ENCODE assay signal across 1 cellular context in genomic region chr2:25165992-25166618, GRCh38.
TF ChIP-seq lines count a peak whose summit lies in the region.

No MANE protein-coding gene starts in this region.

TF ChIP-seq in HepG2, 621 proteins besides CTCF, POLR2A, EP300 and RAD21 (continued from another document and continues in another):
- TF ChIP-seq, protein P1, sequence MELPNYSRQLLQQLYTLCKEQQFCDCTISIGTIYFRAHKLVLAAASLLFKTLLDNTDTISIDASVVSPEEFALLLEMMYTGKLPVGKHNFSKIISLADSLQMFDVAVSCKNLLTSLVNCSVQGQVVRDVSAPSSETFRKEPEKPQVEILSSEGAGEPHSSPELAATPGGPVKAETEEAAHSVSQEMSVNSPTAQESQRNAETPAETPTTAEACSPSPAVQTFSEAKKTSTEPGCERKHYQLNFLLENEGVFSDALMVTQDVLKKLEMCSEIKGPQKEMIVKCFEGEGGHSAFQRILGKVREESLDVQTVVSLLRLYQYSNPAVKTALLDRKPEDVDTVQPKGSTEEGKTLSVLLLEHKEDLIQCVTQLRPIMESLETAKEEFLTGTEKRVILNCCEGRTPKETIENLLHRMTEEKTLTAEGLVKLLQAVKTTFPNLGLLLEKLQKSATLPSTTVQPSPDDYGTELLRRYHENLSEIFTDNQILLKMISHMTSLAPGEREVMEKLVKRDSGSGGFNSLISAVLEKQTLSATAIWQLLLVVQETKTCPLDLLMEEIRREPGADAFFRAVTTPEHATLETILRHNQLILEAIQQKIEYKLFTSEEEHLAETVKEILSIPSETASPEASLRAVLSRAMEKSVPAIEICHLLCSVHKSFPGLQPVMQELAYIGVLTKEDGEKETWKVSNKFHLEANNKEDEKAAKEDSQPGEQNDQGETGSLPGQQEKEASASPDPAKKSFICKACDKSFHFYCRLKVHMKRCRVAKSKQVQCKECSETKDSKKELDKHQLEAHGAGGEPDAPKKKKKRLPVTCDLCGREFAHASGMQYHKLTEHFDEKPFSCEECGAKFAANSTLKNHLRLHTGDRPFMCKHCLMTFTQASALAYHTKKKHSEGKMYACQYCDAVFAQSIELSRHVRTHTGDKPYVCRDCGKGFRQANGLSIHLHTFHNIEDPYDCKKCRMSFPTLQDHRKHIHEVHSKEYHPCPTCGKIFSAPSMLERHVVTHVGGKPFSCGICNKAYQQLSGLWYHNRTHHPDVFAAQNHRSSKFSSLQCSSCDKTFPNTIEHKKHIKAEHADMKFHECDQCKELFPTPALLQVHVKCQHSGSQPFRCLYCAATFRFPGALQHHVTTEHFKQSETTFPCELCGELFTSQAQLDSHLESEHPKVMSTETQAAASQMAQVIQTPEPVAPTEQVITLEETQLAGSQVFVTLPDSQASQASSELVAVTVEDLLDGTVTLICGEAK (IDR thresholded peaks at IDR 0.05): no peak
- TF ChIP-seq, protein P1 (CRISPR knock-in tag; IDR thresholded peaks at IDR 0.05): no peak
- TF ChIP-seq WIZ (CRISPR knock-in tag; IDR thresholded peaks at IDR 0.05): no peak
- no peak for TF ChIP-seq RBM39 (IDR thresholded peaks at IDR 0.05; ENCODE audit: low read depth, low read length, poor library complexity, severe bottlenecking)
- TF ChIP-seq, protein P2, sequence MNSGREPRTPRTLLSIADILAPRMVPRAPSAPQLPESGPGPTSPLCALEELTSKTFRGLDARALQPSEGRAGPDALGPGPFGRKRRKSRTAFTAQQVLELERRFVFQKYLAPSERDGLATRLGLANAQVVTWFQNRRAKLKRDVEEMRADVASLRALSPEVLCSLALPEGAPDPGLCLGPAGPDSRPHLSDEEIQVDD (CRISPR knock-in tag; IDR thresholded peaks at IDR 0.05; ENCODE audit: borderline replicate concordance): no peak
- no peak for TF ChIP-seq ZNF563 (CRISPR knock-in tag; IDR thresholded peaks at IDR 0.05)
- no peak for TF ChIP-seq ZNF841 (CRISPR knock-in tag; IDR thresholded peaks at IDR 0.05; ENCODE audit: borderline replicate concordance)
- TF ChIP-seq ZNF331 (CRISPR knock-in tag; IDR thresholded peaks at IDR 0.05): no peak
- TF ChIP-seq ZNF326 (CRISPR knock-in tag; IDR thresholded peaks at IDR 0.05; ENCODE audit: borderline replicate concordance): no peak
- TF ChIP-seq ZFAT (CRISPR knock-in tag; conservative IDR thresholded peaks at IDR 0.05): no peak
- no peak for TF ChIP-seq HES4 (CRISPR knock-in tag; IDR thresholded peaks at IDR 0.05; ENCODE audit: borderline replicate concordance)
- no peak for TF ChIP-seq SKI (IDR thresholded peaks at IDR 0.05; ENCODE audit: partially characterized antibody)
- no peak for TF ChIP-seq ZNF878 (CRISPR knock-in tag; IDR thresholded peaks at IDR 0.05)
- TF ChIP-seq, protein P3, sequence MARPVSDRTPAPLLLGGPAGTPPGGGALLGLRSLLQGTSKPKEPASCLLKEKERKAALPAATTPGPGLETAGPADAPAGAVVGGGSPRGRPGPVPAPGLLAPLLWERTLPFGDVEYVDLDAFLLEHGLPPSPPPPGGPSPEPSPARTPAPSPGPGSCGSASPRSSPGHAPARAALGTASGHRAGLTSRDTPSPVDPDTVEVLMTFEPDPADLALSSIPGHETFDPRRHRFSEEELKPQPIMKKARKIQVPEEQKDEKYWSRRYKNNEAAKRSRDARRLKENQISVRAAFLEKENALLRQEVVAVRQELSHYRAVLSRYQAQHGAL (CRISPR knock-in tag; IDR thresholded peaks at IDR 0.05; ENCODE audit: not compliant biosample characterization): no peak
- no peak for TF ChIP-seq ZNF431 (CRISPR knock-in tag; IDR thresholded peaks at IDR 0.05; ENCODE audit: borderline replicate concordance, low read depth)
- no peak for TF ChIP-seq SMAD9 (CRISPR knock-in tag; IDR thresholded peaks at IDR 0.05)
- TF ChIP-seq, protein P4, sequence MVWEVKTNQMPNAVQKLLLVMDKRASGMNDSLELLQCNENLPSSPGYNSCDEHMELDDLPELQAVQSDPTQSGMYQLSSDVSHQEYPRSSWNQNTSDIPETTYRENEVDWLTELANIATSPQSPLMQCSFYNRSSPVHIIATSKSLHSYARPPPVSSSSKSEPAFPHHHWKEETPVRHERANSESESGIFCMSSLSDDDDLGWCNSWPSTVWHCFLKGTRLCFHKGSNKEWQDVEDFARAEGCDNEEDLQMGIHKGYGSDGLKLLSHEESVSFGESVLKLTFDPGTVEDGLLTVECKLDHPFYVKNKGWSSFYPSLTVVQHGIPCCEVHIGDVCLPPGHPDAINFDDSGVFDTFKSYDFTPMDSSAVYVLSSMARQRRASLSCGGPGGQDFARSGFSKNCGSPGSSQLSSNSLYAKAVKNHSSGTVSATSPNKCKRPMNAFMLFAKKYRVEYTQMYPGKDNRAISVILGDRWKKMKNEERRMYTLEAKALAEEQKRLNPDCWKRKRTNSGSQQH (CRISPR knock-in tag; IDR thresholded peaks at IDR 0.05; ENCODE audit: low read depth): no peak
- no peak for TF ChIP-seq MLLT10 (CRISPR knock-in tag; IDR thresholded peaks at IDR 0.05)
- TF ChIP-seq CC2D1A (CRISPR knock-in tag; IDR thresholded peaks at IDR 0.05): no peak
- TF ChIP-seq, protein P5, sequence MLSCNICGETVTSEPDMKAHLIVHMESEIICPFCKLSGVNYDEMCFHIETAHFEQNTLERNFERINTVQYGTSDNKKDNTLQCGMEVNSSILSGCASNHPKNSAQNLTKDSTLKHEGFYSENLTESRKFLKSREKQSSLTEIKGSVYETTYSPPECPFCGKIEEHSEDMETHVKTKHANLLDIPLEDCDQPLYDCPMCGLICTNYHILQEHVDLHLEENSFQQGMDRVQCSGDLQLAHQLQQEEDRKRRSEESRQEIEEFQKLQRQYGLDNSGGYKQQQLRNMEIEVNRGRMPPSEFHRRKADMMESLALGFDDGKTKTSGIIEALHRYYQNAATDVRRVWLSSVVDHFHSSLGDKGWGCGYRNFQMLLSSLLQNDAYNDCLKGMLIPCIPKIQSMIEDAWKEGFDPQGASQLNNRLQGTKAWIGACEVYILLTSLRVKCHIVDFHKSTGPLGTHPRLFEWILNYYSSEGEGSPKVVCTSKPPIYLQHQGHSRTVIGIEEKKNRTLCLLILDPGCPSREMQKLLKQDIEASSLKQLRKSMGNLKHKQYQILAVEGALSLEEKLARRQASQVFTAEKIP (CRISPR knock-in tag; IDR thresholded peaks at IDR 0.05; ENCODE audit: borderline replicate concordance): no peak
- no peak for TF ChIP-seq HMGA1 (CRISPR knock-in tag; conservative IDR thresholded peaks at IDR 0.05)
- TF ChIP-seq HDAC6 (IDR thresholded peaks at IDR 0.05; ENCODE audit: low read depth, low read length): no peak
- TF ChIP-seq ZNF12 (CRISPR knock-in tag; IDR thresholded peaks at IDR 0.05): no peak
- no peak for TF ChIP-seq ZNF333 (CRISPR knock-in tag; IDR thresholded peaks at IDR 0.05; ENCODE audit: borderline replicate concordance)
- TF ChIP-seq, protein P6, sequence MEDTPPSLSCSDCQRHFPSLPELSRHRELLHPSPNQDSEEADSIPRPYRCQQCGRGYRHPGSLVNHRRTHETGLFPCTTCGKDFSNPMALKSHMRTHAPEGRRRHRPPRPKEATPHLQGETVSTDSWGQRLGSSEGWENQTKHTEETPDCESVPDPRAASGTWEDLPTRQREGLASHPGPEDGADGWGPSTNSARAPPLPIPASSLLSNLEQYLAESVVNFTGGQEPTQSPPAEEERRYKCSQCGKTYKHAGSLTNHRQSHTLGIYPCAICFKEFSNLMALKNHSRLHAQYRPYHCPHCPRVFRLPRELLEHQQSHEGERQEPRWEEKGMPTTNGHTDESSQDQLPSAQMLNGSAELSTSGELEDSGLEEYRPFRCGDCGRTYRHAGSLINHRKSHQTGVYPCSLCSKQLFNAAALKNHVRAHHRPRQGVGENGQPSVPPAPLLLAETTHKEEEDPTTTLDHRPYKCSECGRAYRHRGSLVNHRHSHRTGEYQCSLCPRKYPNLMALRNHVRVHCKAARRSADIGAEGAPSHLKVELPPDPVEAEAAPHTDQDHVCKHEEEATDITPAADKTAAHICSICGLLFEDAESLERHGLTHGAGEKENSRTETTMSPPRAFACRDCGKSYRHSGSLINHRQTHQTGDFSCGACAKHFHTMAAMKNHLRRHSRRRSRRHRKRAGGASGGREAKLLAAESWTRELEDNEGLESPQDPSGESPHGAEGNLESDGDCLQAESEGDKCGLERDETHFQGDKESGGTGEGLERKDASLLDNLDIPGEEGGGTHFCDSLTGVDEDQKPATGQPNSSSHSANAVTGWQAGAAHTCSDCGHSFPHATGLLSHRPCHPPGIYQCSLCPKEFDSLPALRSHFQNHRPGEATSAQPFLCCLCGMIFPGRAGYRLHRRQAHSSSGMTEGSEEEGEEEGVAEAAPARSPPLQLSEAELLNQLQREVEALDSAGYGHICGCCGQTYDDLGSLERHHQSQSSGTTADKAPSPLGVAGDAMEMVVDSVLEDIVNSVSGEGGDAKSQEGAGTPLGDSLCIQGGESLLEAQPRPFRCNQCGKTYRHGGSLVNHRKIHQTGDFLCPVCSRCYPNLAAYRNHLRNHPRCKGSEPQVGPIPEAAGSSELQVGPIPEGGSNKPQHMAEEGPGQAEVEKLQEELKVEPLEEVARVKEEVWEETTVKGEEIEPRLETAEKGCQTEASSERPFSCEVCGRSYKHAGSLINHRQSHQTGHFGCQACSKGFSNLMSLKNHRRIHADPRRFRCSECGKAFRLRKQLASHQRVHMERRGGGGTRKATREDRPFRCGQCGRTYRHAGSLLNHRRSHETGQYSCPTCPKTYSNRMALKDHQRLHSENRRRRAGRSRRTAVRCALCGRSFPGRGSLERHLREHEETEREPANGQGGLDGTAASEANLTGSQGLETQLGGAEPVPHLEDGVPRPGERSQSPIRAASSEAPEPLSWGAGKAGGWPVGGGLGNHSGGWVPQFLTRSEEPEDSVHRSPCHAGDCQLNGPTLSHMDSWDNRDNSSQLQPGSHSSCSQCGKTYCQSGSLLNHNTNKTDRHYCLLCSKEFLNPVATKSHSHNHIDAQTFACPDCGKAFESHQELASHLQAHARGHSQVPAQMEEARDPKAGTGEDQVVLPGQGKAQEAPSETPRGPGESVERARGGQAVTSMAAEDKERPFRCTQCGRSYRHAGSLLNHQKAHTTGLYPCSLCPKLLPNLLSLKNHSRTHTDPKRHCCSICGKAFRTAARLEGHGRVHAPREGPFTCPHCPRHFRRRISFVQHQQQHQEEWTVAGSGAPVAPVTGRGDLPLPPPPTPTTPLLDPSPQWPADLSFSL (CRISPR knock-in tag; IDR thresholded peaks at IDR 0.05): no peak
- TF ChIP-seq TBX3 (IDR thresholded peaks at IDR 0.05; ENCODE audit: borderline replicate concordance): no peak
- TF ChIP-seq ZNF281 (CRISPR knock-in tag; IDR thresholded peaks at IDR 0.05; ENCODE audit: borderline replicate concordance): no peak
